In genomic region chr7:119254741-119255140, GRCh38 we compare ENCODE assay signal across 15 cellular contexts.
A peak's percentile ranks its signal among the peaks of the same experiment; 100 is the strongest.
DNase-seq lines count a peak whose midpoint lies in the region; TF ChIP-seq lines count a peak whose summit lies in the region.
"Had no signal": no experiment of that assay in that cellular context is flagged by ENCODE, and none has a peak within 500 bp of the region (broad histone marks: within the 10 kb centered on the region; RNA-seq: fewer than 3 reads in every experiment).

No MANE protein-coding gene starts in this region.

- TF ChIP-seq CTCF in Calu3 (IDR thresholded peaks at IDR 0.05; ENCODE audit: unreplicated experiment) (no peak), CD14-positive monocyte (IDR thresholded peaks at IDR 0.05) (no peak)

- no peaks in the 10 kb centered on the region for H3K36me3 Mint-ChIP-seq in Calu3 (ENCODE audit: insufficient read depth, unreplicated experiment)
- H3K36me3 Mint-ChIP-seq in CD14-positive monocyte = no peaks in the 10 kb centered on the region

- no TSS peak for BruUV-seq in Calu3 (replicated peaks; lab: Mats Ljungman, UMichigan)

- H3K4me3 Mint-ChIP-seq in Calu3 (ENCODE audit: low read depth, unreplicated experiment) (no peak overlapping the region), CD14-positive monocyte (no peak overlapping the region)

- DNase-seq in Calu3 (no peak), HS-5 (ENCODE audit: low read depth) (peak; percentile 15), amniotic epithelial cell (ENCODE audit: low read depth) (peak; percentile 2), iris pigment epithelial cell (ENCODE audit: low read depth) (peak; percentile 6), SW480 (ENCODE audit: low spot score) (no peak), CD14-positive monocyte (ENCODE audit: low spot score) (no peak), NCI-H2227 treated with DMSO at 0.1 percent for 48 hours (lab: John Stamatoyannopoulos, UW) (no peak), NCI-H1092 treated with DMSO at 0.1 percent for 48 hours (lab: John Stamatoyannopoulos, UW) (no peak)
- DNase-seq: ACHN; KG1; NCI-H1417 treated with DMSO at 0.1 percent for 48 hours; NCI-H187 treated with DMSO at 0.1 percent for 48 hours; NK-92 treated with Interleukin-12 subunit alpha and Interleukin-12 subunit beta, amount 100 ng/mL, for 24 hours; RPMI8226; SIG-M5 had no signal

- CTCF ChIA-PET in Calu3 (lab: Charles Lee) = no interaction called here

- peaks cover 17% of the 10 kb centered on the region for H3K4me1 Mint-ChIP-seq in Calu3 (ENCODE audit: low read depth, unreplicated experiment)
- no peaks in the 10 kb centered on the region for H3K4me1 Mint-ChIP-seq in CD14-positive monocyte

- H3K27ac Mint-ChIP-seq in Calu3 (ENCODE audit: unreplicated experiment) = peak overlapping the region; percentile 33
- H3K27ac Mint-ChIP-seq in CD14-positive monocyte = no peak overlapping the region

- H3K27me3 Mint-ChIP-seq in Calu3 (ENCODE audit: unreplicated experiment) (no peaks in the 10 kb centered on the region), CD14-positive monocyte (ENCODE audit: low read depth in 3 of 3) (no peaks in the 10 kb centered on the region)

- intact Hi-C loops in Calu3 (cut with micrococcal nuclease; ENCODE audit: unreplicated experiment) = loop anchor here (5.0 kb wide), 1 partner anchor 293 kb away; no protein-coding TSS in a partner anchor
- intact Hi-C loops in CD14-positive monocyte (cut with micrococcal nuclease) = no loop called here

- H3K9me3 Mint-ChIP-seq in Calu3 (ENCODE audit: low read depth, unreplicated experiment) (no peaks in the 10 kb centered on the region), CD14-positive monocyte (no peaks in the 10 kb centered on the region)

Comparison
In these comparisons a context has a peak if more than half of its experiments do, and no peak if none do; other contexts are left out.
1. DNase-seq: peak in HS-5 (single experiment), amniotic epithelial cell (single experiment) and iris pigment epithelial cell (single experiment); none in Calu3 (single experiment), SW480 (single experiment), CD14-positive monocyte (single experiment), NCI-H2227 treated with DMSO at 0.1 percent for 48 hours (single experiment) and NCI-H1092 treated with DMSO at 0.1 percent for 48 hours (single experiment).